8 cellular contexts compared by ENCODE assay signal in the genomic region with DNA sequence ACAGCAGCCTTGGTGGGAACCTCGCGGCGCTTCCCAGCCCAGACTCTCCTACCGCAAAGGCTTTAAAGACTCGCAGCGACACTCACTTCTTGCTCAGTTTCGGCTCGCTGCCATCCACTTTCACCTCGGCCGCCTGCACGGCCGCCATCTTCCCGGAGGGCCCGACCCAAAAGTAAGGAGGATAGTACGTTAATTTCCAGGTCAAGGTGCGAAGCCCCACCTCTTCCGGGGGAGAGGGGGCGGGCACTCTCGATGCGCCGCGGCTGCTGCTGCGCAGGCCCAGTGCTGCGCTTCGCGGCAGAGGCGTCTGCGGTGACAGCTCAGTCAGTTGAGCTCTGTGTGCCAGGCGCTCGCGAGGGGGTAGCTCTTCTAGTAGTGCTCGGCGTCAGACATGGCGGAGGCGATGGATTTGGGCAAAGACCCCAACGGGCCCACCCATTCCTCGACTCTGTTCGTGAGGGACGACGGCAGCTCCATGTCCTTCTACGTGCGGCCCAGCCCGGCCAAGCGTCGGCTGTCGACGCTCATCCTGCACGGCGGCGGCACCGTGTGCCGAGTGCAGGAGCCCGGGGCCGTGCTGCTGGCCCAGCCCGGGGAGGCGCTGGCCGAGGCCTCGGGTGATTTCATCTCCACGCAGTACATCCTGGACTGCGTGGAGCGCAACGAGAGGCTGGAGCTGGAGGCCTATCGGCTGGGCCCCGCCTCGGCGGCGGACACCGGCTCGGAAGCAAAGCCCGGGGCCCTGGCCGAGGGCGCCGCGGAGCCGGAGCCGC. TPM values are rescaled to one million over a fixed set of nuclear protein-coding genes. Genes with fewer than 3 reads are reported as not detected.
A peak's percentile ranks its signal among the peaks of the same experiment; 100 is the strongest.
DNase-seq lines count a peak whose midpoint lies in the region; ATAC-seq and TF ChIP-seq lines count a peak whose summit lies in the region.

TSS of gene KARS1 (minus strand) at position 174 of the 773 bp plus-strand sequence. CDS start at position 148, 26 bp downstream.
A gene with protein sequence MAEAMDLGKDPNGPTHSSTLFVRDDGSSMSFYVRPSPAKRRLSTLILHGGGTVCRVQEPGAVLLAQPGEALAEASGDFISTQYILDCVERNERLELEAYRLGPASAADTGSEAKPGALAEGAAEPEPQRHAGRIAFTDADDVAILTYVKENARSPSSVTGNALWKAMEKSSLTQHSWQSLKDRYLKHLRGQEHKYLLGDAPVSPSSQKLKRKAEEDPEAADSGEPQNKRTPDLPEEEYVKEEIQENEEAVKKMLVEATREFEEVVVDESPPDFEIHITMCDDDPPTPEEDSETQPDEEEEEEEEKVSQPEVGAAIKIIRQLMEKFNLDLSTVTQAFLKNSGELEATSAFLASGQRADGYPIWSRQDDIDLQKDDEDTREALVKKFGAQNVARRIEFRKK (plus strand): TSS at position 282 of the 773 bp plus-strand sequence. CDS start 110 bp downstream, at position 392.

- H3K27me3 ChIP-seq in adrenal gland: no peaks in the 10 kb centered on the region
- H3K27me3 ChIP-seq in heart left ventricle: no peaks in the 10 kb centered on the region
- H3K27me3 ChIP-seq in upper lobe of left lung: no peaks in the 10 kb centered on the region

- DNase-seq in NCI-H1436 (lab: John Stamatoyannopoulos, UW): peak; percentile 88
- peak; percentile 83 to 98 (median 94) for DNase-seq in T-cell
- peak; percentile 92 to 96 (median 94) for DNase-seq in adrenal gland
- DNase-seq in heart left ventricle: peak; percentile 93 to 95 (median 94)
- DNase-seq in posterior cingulate gyrus: peak; percentile 92 to 99 (median 94)
- DNase-seq in upper lobe of left lung: peak; percentile 95 to 96

- ATAC-seq in HG02798 (IDR thresholded peaks at IDR 0.05; ENCODE audit: poor library complexity, unreplicated experiment): peak; percentile 89
- peak; percentile 86 to 88 (median 87) for ATAC-seq in T-cell (replicated peaks in 1 of 4)
- peak; percentile 96 to 98 (median 98) for ATAC-seq in heart left ventricle
- peak; percentile 97 to 99 for ATAC-seq in upper lobe of left lung (ENCODE audit: low FRiP score in 2 of 2)

- TF ChIP-seq CTCF in GM12875 (IDR thresholded peaks at IDR 0.05; ENCODE audit: borderline replicate concordance, insufficient read depth, low read depth, low read length) (no peak), adrenal gland (IDR thresholded peaks at IDR 0.05) (no peak), heart left ventricle (IDR thresholded peaks at IDR 0.05) (no peak), upper lobe of left lung (IDR thresholded peaks at IDR 0.05) (peak in 1 of 6 experiments; percentile 19)

- H3K9me3 Mint-ChIP-seq in T-cell: no peaks in the 10 kb centered on the region

- TF ChIP-seq EP300 in upper lobe of left lung (IDR thresholded peaks at IDR 0.05): peak in 1 of 4 donors; percentile 34

- peak within 1 kb of the TSS; percentile 99 for H3K27ac Mint-ChIP-seq in T-cell

- H3K36me3 ChIP-seq in adrenal gland (replicated peaks in 1 of 2) (peaks cover 0 to 14% of the 10 kb centered on the region in 2 donors), heart left ventricle (peaks cover 0 to 34% (median 26%) of the 10 kb centered on the region in 9 donors), upper lobe of left lung (peaks cover 0 to 28% (median 2%) of the 10 kb centered on the region in 4 donors)

- H3K9me3 ChIP-seq in adrenal gland (replicated peaks in 1 of 3) (no peaks in the 10 kb centered on the region), heart left ventricle (no peaks in the 10 kb centered on the region), upper lobe of left lung (no peaks in the 10 kb centered on the region)

- POLR2A ChIA-PET in T-cell (lab: Charles Lee): interaction anchor here (0.5 to 4.1 kb wide), 17 partner anchors 17 to 991 kb away, joined by 3 to 59 read pairs (median 5); partner anchors contain the start of genes ADAT1 (in 2 of the 2), TMEM231 (in 2 of the 2), CFDP1 (in 1 of the 2) and GABARAPL2 (in 1 of the 2)

- H3K27ac ChIP-seq in adrenal gland: peak within 1 kb of the TSS; percentile 90 to 98 (median 96)
- H3K27ac ChIP-seq in heart left ventricle: peak within 1 kb of the TSS; percentile 93 to 99 (median 97)
- peak within 1 kb of the TSS; percentile 97 to 99 (median 98) for H3K27ac ChIP-seq in upper lobe of left lung

- H3K4me3 ChIP-seq in GM12875 (ENCODE audit: low read depth, low read length): peak within 1 kb of the TSS; percentile 98
- H3K4me3 ChIP-seq in adrenal gland: peak within 1 kb of the TSS; percentile 78 to 97 (median 92)
- H3K4me3 ChIP-seq in heart left ventricle: peak within 1 kb of the TSS; percentile 85 to 99 (median 95)
- peak within 1 kb of the TSS; percentile 84 to 99 (median 92) for H3K4me3 ChIP-seq in upper lobe of left lung

- TF ChIP-seq POLR2A in adrenal gland (IDR thresholded peaks at IDR 0.05): peak; percentile 92 to 98
- TF ChIP-seq POLR2A in heart left ventricle (IDR thresholded peaks at IDR 0.05): peak; percentile 79 to 97
- TF ChIP-seq POLR2A in upper lobe of left lung (IDR thresholded peaks at IDR 0.05): peak; percentile 62 to 98 (median 96)

- 0 to 2% (median 0%) methylated on average over 14 to 76 of the region's 76 CpGs for WGBS in adrenal gland, 4 donors
- WGBS in heart left ventricle, 4 donors: 0 to 1% (median 0%) methylated on average over 28 to 76 of the region's 76 CpGs
- WGBS in upper lobe of left lung, 2 donors: 0% methylated on average over 8 to 56 of the region's 76 CpGs

- CTCF ChIA-PET in T-cell (lab: Charles Lee): interaction anchor here (0.5 to 1.5 kb wide), 11 partner anchors 20 to 1543 kb away, joined by 3 to 27 read pairs (median 4); partner anchors contain the start of genes ADAT1 (in 2 of the 2), MON1B (in 1 of the 2) and WDR59 (in 1 of the 2)

- H3K36me3 Mint-ChIP-seq in T-cell: peaks cover 38% of the 10 kb centered on the region

- no peaks in the 10 kb centered on the region for H3K27me3 Mint-ChIP-seq in T-cell

- intact Hi-C loops in adrenal gland (cut with DNase I) (no loop called here), heart left ventricle (cut with DNase I) (loop anchor here in 6 of 10 donors (1.0 to 10.0 kb wide), 5 partner anchors 24 to 117 kb away; partner anchors contain the start of gene ADAT1 (in 4 of the 6)), posterior cingulate gyrus (cut with DNase I) (loop anchor here (1.0 to 2.0 kb wide), 2 partner anchors 24 to 117 kb away; partner anchors contain the start of gene ADAT1)

- H3K4me1 ChIP-seq in adrenal gland (replicated peaks in 1 of 2) (peaks cover 23 to 47% of the 10 kb centered on the region in 2 donors), heart left ventricle (peaks cover 21 to 65% (median 48%) of the 10 kb centered on the region in 12 donors), upper lobe of left lung (peaks cover 46 to 63% (median 48%) of the 10 kb centered on the region in 4 donors)

- H3K4me3 Mint-ChIP-seq in T-cell: peak within 1 kb of the TSS; percentile 99 to 100 (median 99)

- H3K4me1 Mint-ChIP-seq in T-cell: peaks cover 66 to 74% (median 69%) of the 10 kb centered on the region in 3 donors

RNA-seq across cellular contexts. Expression of gene KARS1, which starts in this region (rescaled TPM):
- total RNA-seq in T-cell (100 to 1,000 TPM; 121 to 151 (median 128) TPM), adrenal gland (10 to 100 TPM; 48.4 to 96.1 (median 78.3) TPM), heart left ventricle (100 to 1,000 TPM; 111 to 152 (median 129) TPM), upper lobe of left lung (10 to 100 TPM; 59.4 to 94.2 (median 86.3) TPM)
- polyA plus RNA-seq in adrenal gland (100 to 1,000 TPM in 1 of 3 donors, 10 to 100 TPM in 2; 59.1 to 156 (median 70.0) TPM), heart left ventricle (100 to 1,000 TPM in 1 of 2 donors, 10 to 100 TPM in 1; 93.2 to 154 TPM)

RNA-seq across cellular contexts. Expression of the second gene that starts in this region (rescaled TPM):
- total RNA-seq in T-cell (100 to 1,000 TPM in 1 of 5 donors, 10 to 100 TPM in 4; 86.0 to 104 (median 94.0) TPM), adrenal gland (100 to 1,000 TPM in 7 of 8 donors, 10 to 100 TPM in 1; 89.3 to 136 (median 107) TPM), heart left ventricle (10 to 100 TPM; 57.0 to 76.7 (median 73.1) TPM), upper lobe of left lung (10 to 100 TPM; 45.1 to 70.0 (median 59.1) TPM)
- polyA plus RNA-seq in adrenal gland (100 to 1,000 TPM in 1 of 3 donors, 10 to 100 TPM in 2; 86.2 to 178 (median 91.1) TPM), heart left ventricle (10 to 100 TPM; 52.0 to 79.2 TPM)

Comparison
In these comparisons a context has a peak if more than half of its experiments do, and no peak if none do; other contexts are left out.
1. Peak in every context shown above with its lines: DNase-seq, ATAC-seq, H3K4me3 ChIP-seq and H3K27ac ChIP-seq.
2. intact Hi-C loops: an anchor here in heart left ventricle (1.0 to 10.0 kb wide) and posterior cingulate gyrus (1.0 to 2.0 kb wide); none called in adrenal gland.